8 cellular contexts compared by ENCODE assay signal in genomic region chr1:204258213-204259115, GRCh38. TPM values are rescaled to one million over a fixed set of nuclear protein-coding genes. Genes with fewer than 3 reads are reported as not detected.
DNase-seq lines count a peak whose midpoint lies in the region; ATAC-seq and TF ChIP-seq lines count a peak whose summit lies in the region.

No MANE protein-coding gene starts in this region.

- H3K4me1 Mint-ChIP-seq in activated T-helper 17 cell treated with anti-CD3 and anti-CD28 coated beads, Interleukin-2, amount 50 U/mL, for 72 hours = no peaks in the 10 kb centered on the region

- no peaks in the 10 kb centered on the region for H3K27me3 ChIP-seq in AG04450 (ENCODE audit: control insufficient read depth, insufficient read depth, low read length)

- no peaks in the 10 kb centered on the region for H3K27me3 Mint-ChIP-seq in activated T-helper 17 cell treated with anti-CD3 and anti-CD28 coated beads, Interleukin-2, amount 50 U/mL, for 72 hours

- TF ChIP-seq CTCF in AG04450 (IDR thresholded peaks at IDR 0.05; ENCODE audit: low read depth, low read length) (peak; percentile 89), GM12875 (IDR thresholded peaks at IDR 0.05; ENCODE audit: borderline replicate concordance, insufficient read depth, low read depth, low read length) (peak; percentile 83)

- CTCF ChIA-PET in AG04450 (lab: Charles Lee) = interaction anchor here (0.6 to 7.1 kb wide), 52 partner anchors 9 to 333 kb away, joined by 3 to 187 read pairs (median 5); partner anchors contain the start of genes GOLT1A and PLEKHA6

- peak; percentile 61 for ATAC-seq in activated T-helper 17 cell treated with anti-CD3 and anti-CD28 coated beads, Interleukin-2, amount 50 U/mL, for 72 hours (replicated peaks)
- ATAC-seq in HG02642 (IDR thresholded peaks at IDR 0.05; ENCODE audit: poor library complexity, unreplicated experiment) = no peak

- H3K4me3 ChIP-seq in AG04450 (ENCODE audit: low read depth, low read length) (no peak overlapping the region), GM12875 (ENCODE audit: low read depth, low read length) (no peak overlapping the region)

- H3K27ac ChIP-seq in AG04450 (ENCODE audit: low read depth, low read length) = no peak overlapping the region

- H3K27ac Mint-ChIP-seq in activated T-helper 17 cell treated with anti-CD3 and anti-CD28 coated beads, Interleukin-2, amount 50 U/mL, for 72 hours = peak overlapping the region; percentile 17

- no peaks in the 10 kb centered on the region for H3K36me3 Mint-ChIP-seq in activated T-helper 17 cell treated with anti-CD3 and anti-CD28 coated beads, Interleukin-2, amount 50 U/mL, for 72 hours (ENCODE audit: low read depth)

- DNase-seq in AG04450 (ENCODE audit: low read depth, low spot score) (peak; percentile 20), NCI-H526 (lab: John Stamatoyannopoulos, UW) (peak; percentile 15 to 73), glomerular endothelial cell (ENCODE audit: extremely low read depth, low read depth, low spot score) (peak; percentile 27), pulmonary artery endothelial cell (ENCODE audit: low read depth, low spot score) (peak; percentile 33), OCI-M2 (lab: John Stamatoyannopoulos, UW; ENCODE audit: unreplicated experiment) (no peak)

- POLR2A ChIA-PET in AG04450 (lab: Yijun Ruan, JAX) = interaction anchor here (0.9 kb wide), 1 partner anchor 38 kb away, joined by 3 read pairs; no protein-coding TSS in a partner anchor

- H3K4me3 Mint-ChIP-seq in activated T-helper 17 cell treated with anti-CD3 and anti-CD28 coated beads, Interleukin-2, amount 50 U/mL, for 72 hours = no peak overlapping the region

- no peaks in the 10 kb centered on the region for H3K9me3 ChIP-seq in AG04450 (ENCODE audit: control insufficient read depth, insufficient read depth, low read length)

- H3K9me3 Mint-ChIP-seq in activated T-helper 17 cell treated with anti-CD3 and anti-CD28 coated beads, Interleukin-2, amount 50 U/mL, for 72 hours = no peaks in the 10 kb centered on the region

RNA-seq across cellular contexts. Expression of gene GOLT1A, which starts 44.7 kb away (rescaled TPM):
- not detected in 2 replicates for polyA plus RNA-seq in AG04450 (2011; rRNA removed)
- polyA minus RNA-seq in AG04450 (2011; rRNA and poly(A)+ RNA removed) = not detected in 2 replicates
- total RNA-seq in activated T-helper 17 cell treated with anti-CD3 and anti-CD28 coated beads, Interleukin-2, amount 50 U/mL, for 72 hours = under 1 TPM in 1 of 2 donors, not detected in 1; 0.48 TPM
- not detected in 2 replicates for total RNA-seq in glomerular endothelial cell
- total RNA-seq in pulmonary artery endothelial cell = not detected in 2 replicates
